In genomic region chr20:37968726-37969401, GRCh38 we compare ENCODE assay signal across 15 cellular contexts.
DNase-seq lines count a peak whose midpoint lies in the region; ATAC-seq and TF ChIP-seq lines count a peak whose summit lies in the region.
"Had no signal": no experiment of that assay in that cellular context is flagged by ENCODE, and none has a peak within 500 bp of the region (broad histone marks: within the 10 kb centered on the region; RNA-seq: fewer than 3 reads in every experiment).

No MANE protein-coding gene starts in this region.

- H3K27me3 Mint-ChIP-seq in CD14-positive monocyte (ENCODE audit: low read depth in 3 of 3): peaks cover 3 to 17% (median 11%) of the 10 kb centered on the region in 3 donors
- H3K27me3 Mint-ChIP-seq: stimulated activated naive CD8-positive, alpha-beta T cell treated with anti-CD3 and anti-CD28 coated beads, Interleukin-15, amount 100 ng/mL, for 72 hours had no signal

- peaks cover 17% of the 10 kb centered on the region; the same call in 1 of the 2 replicates for H3K9me3 ChIP-seq in NT2/D1 (ENCODE audit: insufficient read depth, low read length)
- H3K9me3 ChIP-seq: ovary had no signal

- H3K9ac ChIP-seq in NT2/D1 (ENCODE audit: insufficient read length, low read depth): no peak overlapping the region

- ATAC-seq in GM18907 (IDR thresholded peaks at IDR 0.05; ENCODE audit: unreplicated experiment) (no peak), GM19324 (IDR thresholded peaks at IDR 0.05; ENCODE audit: low FRiP score, unreplicated experiment) (no peak)
- ATAC-seq: stimulated activated naive CD8-positive, alpha-beta T cell treated with anti-CD3 and anti-CD28 coated beads, Interleukin-15, amount 100 ng/mL, for 72 hours had no signal

- no peaks in the 10 kb centered on the region for H3K36me3 ChIP-seq in NT2/D1 (ENCODE audit: insufficient read depth, insufficient read length, low read length)
- H3K36me3 ChIP-seq: ovary had no signal

- H3K4me3 Mint-ChIP-seq in CD14-positive monocyte: no peak overlapping the region
- H3K4me3 Mint-ChIP-seq: stimulated activated naive CD8-positive, alpha-beta T cell treated with anti-CD3 and anti-CD28 coated beads, Interleukin-15, amount 100 ng/mL, for 72 hours had no signal

- no peaks in the 10 kb centered on the region for H3K27me3 ChIP-seq in NT2/D1 (ENCODE audit: insufficient read depth, insufficient read length)
- H3K27me3 ChIP-seq: ovary had no signal

- peaks cover 14 to 22% (median 17%) of the 10 kb centered on the region in 7 donors for H3K9me3 Mint-ChIP-seq in CD14-positive monocyte

- DNase-seq in EL: peak; percentile 8
- DNase-seq in NCI-H1105 treated with DMSO at 0.1 percent for 48 hours (lab: John Stamatoyannopoulos, UW): peak; percentile 96
- DNase-seq in NT2/D1 (ENCODE audit: low read depth, low spot score): peak; percentile 57
- DNase-seq in iris pigment epithelial cell (ENCODE audit: low read depth): peak; percentile 12
- DNase-seq in CD14-positive monocyte (ENCODE audit: low spot score): no peak
- no peak for DNase-seq in stimulated activated naive CD4-positive, alpha-beta T cell (lab: John Stamatoyannopoulos, UW)
- DNase-seq: amygdala; Calu3; effector CD8-positive, alpha-beta T cell; OCI-M1; ovary; stimulated activated CD4-positive, alpha-beta T cell treated with anti-CD3 and anti-CD28 coated beads, Interleukin-4, amount 100 ng/mL, for 24 hours; stimulated activated naive CD8-positive, alpha-beta T cell treated with anti-CD3 and anti-CD28 coated beads, Interleukin-15, amount 100 ng/mL, for 72 hours had no signal

- H3K4me3 ChIP-seq in NT2/D1 (ENCODE audit: insufficient read length, low read depth): no peak overlapping the region
- H3K4me3 ChIP-seq: ovary had no signal

- no peaks in the 10 kb centered on the region for H3K36me3 Mint-ChIP-seq in CD14-positive monocyte

- intact Hi-C loops in CD14-positive monocyte (cut with micrococcal nuclease): no loop called here

- H3K4me1 ChIP-seq in NT2/D1 (ENCODE audit: insufficient read depth, insufficient read length): no peaks in the 10 kb centered on the region

- H3K4me1 Mint-ChIP-seq in CD14-positive monocyte: no peaks in the 10 kb centered on the region
- H3K4me1 Mint-ChIP-seq: stimulated activated naive CD8-positive, alpha-beta T cell treated with anti-CD3 and anti-CD28 coated beads, Interleukin-15, amount 100 ng/mL, for 72 hours had no signal

- TF ChIP-seq CTCF in CD14-positive monocyte (IDR thresholded peaks at IDR 0.05): no peak

- H3K27ac Mint-ChIP-seq in CD14-positive monocyte: no peak overlapping the region
- H3K27ac Mint-ChIP-seq: stimulated activated naive CD8-positive, alpha-beta T cell treated with anti-CD3 and anti-CD28 coated beads, Interleukin-15, amount 100 ng/mL, for 72 hours had no signal

Comparison
In these comparisons a context has a peak if more than half of its experiments do, and no peak if none do; other contexts are left out.
1. DNase-seq: peak in EL (single experiment), NCI-H1105 treated with DMSO at 0.1 percent for 48 hours (single experiment), NT2/D1 (single experiment) and iris pigment epithelial cell (single experiment); none in CD14-positive monocyte (single experiment) and stimulated activated naive CD4-positive, alpha-beta T cell (0 of 6).